Comparison of ENCODE assay signal across 18 cellular contexts in genomic region chr7:143492799-143493568, GRCh38. TPM values are rescaled to one million over a fixed set of nuclear protein-coding genes. Genes with fewer than 3 reads are reported as not detected.
DNase-seq lines count a peak whose midpoint lies in the region; ATAC-seq lines count a peak whose summit lies in the region.
"Had no signal": no experiment of that assay in that cellular context is flagged by ENCODE, and none has a peak within 500 bp of the region (broad histone marks: within the 10 kb centered on the region; RNA-seq: fewer than 3 reads in every experiment).

No MANE protein-coding gene starts in this region.

- H3K27me3 Mint-ChIP-seq in activated CD8-positive, alpha-beta memory T cell treated with anti-CD3 and anti-CD28 coated beads, Interleukin-2, amount 10 ng/mL, durations not matched to agents 7 days and 5 days = no peaks in the 10 kb centered on the region
- H3K27me3 Mint-ChIP-seq in dendritic cell treated with granulocyte-macrophage colony-stimulating factor and Interleukin-4, amounts not matched to agents 40 ng/mL and 50 ng/mL, for 4 days = no peaks in the 10 kb centered on the region
- H3K27me3 Mint-ChIP-seq: T-cell had no signal

- H3K4me3 Mint-ChIP-seq in activated CD8-positive, alpha-beta memory T cell treated with anti-CD3 and anti-CD28 coated beads, Interleukin-2, amount 10 ng/mL, durations not matched to agents 7 days and 5 days = no peak overlapping the region
- H3K4me3 Mint-ChIP-seq in dendritic cell treated with granulocyte-macrophage colony-stimulating factor and Interleukin-4, amounts not matched to agents 40 ng/mL and 50 ng/mL, for 4 days = no peak overlapping the region
- H3K4me3 Mint-ChIP-seq: nephron, T-cell had no signal

- WGBS in trophoblast cell (ENCODE audit: extremely low coverage, insufficient coverage, insufficient read length) = no CpG with 5 or more reads among the region's 6 CpGs

- no peak for ATAC-seq in activated CD8-positive, alpha-beta memory T cell treated with anti-CD3 and anti-CD28 coated beads, Interleukin-2, amount 10 ng/mL, durations not matched to agents 7 days and 5 days
- ATAC-seq: T-cell had no signal

- H3K18ac ChIP-seq in trophoblast cell (ENCODE audit: low read length) = peak overlapping the region; percentile 4

- peak overlapping the region; percentile 46 for H3K14ac ChIP-seq in trophoblast cell (ENCODE audit: low read length)

- H3K4me1 Mint-ChIP-seq in activated CD8-positive, alpha-beta memory T cell treated with anti-CD3 and anti-CD28 coated beads, Interleukin-2, amount 10 ng/mL, durations not matched to agents 7 days and 5 days = peaks cover 21% of the 10 kb centered on the region
- H3K4me1 Mint-ChIP-seq in dendritic cell treated with granulocyte-macrophage colony-stimulating factor and Interleukin-4, amounts not matched to agents 40 ng/mL and 50 ng/mL, for 4 days (ENCODE audit: low read depth) = peaks cover 60% of the 10 kb centered on the region
- H3K4me1 Mint-ChIP-seq: nephron had no signal

- H3K79me2 ChIP-seq in trophoblast cell (ENCODE audit: control insufficient read depth, insufficient read depth, low read length, poor library complexity) = no peaks in the 10 kb centered on the region

- no peak overlapping the region for H4K12ac ChIP-seq in trophoblast cell (ENCODE audit: low read depth, low read length)

- H4K91ac ChIP-seq in trophoblast cell (ENCODE audit: low read depth, low read length) = peak overlapping the region; percentile 81

- H3K9ac ChIP-seq in trophoblast cell (ENCODE audit: low read length) = no peak overlapping the region

- CTCF ChIA-PET in activated CD8-positive, alpha-beta memory T cell treated with anti-CD3 and anti-CD28 coated beads, Interleukin-2, amount 10 ng/mL, durations not matched to agents 7 days and 5 days (lab: Charles Lee) = no interaction called here

- H3K27me3 ChIP-seq in trophoblast cell (ENCODE audit: insufficient read depth, low read length) = no peaks in the 10 kb centered on the region
- H3K27me3 ChIP-seq: colonic mucosa, thyroid gland had no signal

- no peaks in the 10 kb centered on the region for H3K36me3 Mint-ChIP-seq in activated CD8-positive, alpha-beta memory T cell treated with anti-CD3 and anti-CD28 coated beads, Interleukin-2, amount 10 ng/mL, durations not matched to agents 7 days and 5 days
- no peaks in the 10 kb centered on the region for H3K36me3 Mint-ChIP-seq in dendritic cell treated with granulocyte-macrophage colony-stimulating factor and Interleukin-4, amounts not matched to agents 40 ng/mL and 50 ng/mL, for 4 days (ENCODE audit: low read depth)

- H3K9me3 ChIP-seq in trophoblast cell (ENCODE audit: insufficient read depth, low read depth, low read length) = no peaks in the 10 kb centered on the region
- H3K9me3 ChIP-seq: colonic mucosa, thyroid gland had no signal

- H3K27ac ChIP-seq in trophoblast cell (ENCODE audit: low read depth, low read length) = peak overlapping the region; percentile 95
- H3K27ac ChIP-seq: colonic mucosa, thyroid gland had no signal

- no peak overlapping the region for H3K4me2 ChIP-seq in trophoblast cell (ENCODE audit: low read length)

- H3K36me3 ChIP-seq in trophoblast cell (ENCODE audit: control insufficient read depth in 1 of 2, insufficient read depth in 2 of 2, low read length in 2 of 2) = no peaks in the 10 kb centered on the region
- H3K36me3 ChIP-seq: colonic mucosa, thyroid gland had no signal

- no peak overlapping the region for H2AFZ ChIP-seq in trophoblast cell (ENCODE audit: insufficient read depth, low read length, poor library complexity)

- intact Hi-C loops in dendritic cell treated with granulocyte-macrophage colony-stimulating factor and Interleukin-4, amounts not matched to agents 40 ng/mL and 50 ng/mL, for 4 days (cut with micrococcal nuclease) = no loop called here

- peak overlapping the region; percentile 74 for H2BK5ac ChIP-seq in trophoblast cell (ENCODE audit: low read depth, low read length, poor library complexity)

- peak overlapping the region; percentile 44 for H4K8ac ChIP-seq in trophoblast cell (ENCODE audit: low read depth, low read length)

- no peak overlapping the region for H3K23ac ChIP-seq in trophoblast cell (ENCODE audit: low read length)

- H2BK120ac ChIP-seq in trophoblast cell (ENCODE audit: insufficient read depth, low read length, poor library complexity) = peak overlapping the region; percentile 90

- no peak overlapping the region for H3K4ac ChIP-seq in trophoblast cell (ENCODE audit: low read depth, low read length)

- DNase-seq in activated CD8-positive, alpha-beta memory T cell treated with anti-CD3 and anti-CD28 coated beads, Interleukin-2, amount 10 ng/mL, durations not matched to agents 7 days and 5 days = no peak
- no peak for DNase-seq in activated CD8-positive, alpha-beta memory T cell treated with anti-CD3 and anti-CD28 coated beads, Interleukin-2, amount 50 U/mL, for 4 hours
- DNase-seq in M059J (ENCODE audit: low read depth) (peak; percentile 9), trophoblast cell (peak; percentile 59 to 76), amygdala (lab: John Stamatoyannopoulos, UW) (no peak), MV-4-11 (lab: John Stamatoyannopoulos, UW) (no peak)
- DNase-seq in activated CD4-positive, CD25-positive, alpha-beta regulatory T cell treated with anti-CD3 and anti-CD28 coated beads, Interleukin-2, amount 50 U/mL, for 72 hours = no peak
- DNase-seq: colonic mucosa, NCI-H2029, NCI-H69, T-cell, thyroid gland had no signal

- H3K4me1 ChIP-seq in trophoblast cell (ENCODE audit: control insufficient read depth in 1 of 2, insufficient read depth in 2 of 2, low read length in 2 of 2) = peaks cover 7 to 10% of the 10 kb centered on the region in 2 experiments
- H3K4me1 ChIP-seq: colonic mucosa, thyroid gland had no signal

- H3K79me1 ChIP-seq in trophoblast cell (ENCODE audit: low read length) = peaks cover 11% of the 10 kb centered on the region

- no peak overlapping the region for H2AK5ac ChIP-seq in trophoblast cell (ENCODE audit: low read length)

- no peak overlapping the region for H3K4me3 ChIP-seq in trophoblast cell (ENCODE audit: low read depth, low read length)
- H3K4me3 ChIP-seq: colonic mucosa, thyroid gland had no signal

- H3K9me3 Mint-ChIP-seq in activated CD8-positive, alpha-beta memory T cell treated with anti-CD3 and anti-CD28 coated beads, Interleukin-2, amount 10 ng/mL, durations not matched to agents 7 days and 5 days (ENCODE audit: low read depth) = no peaks in the 10 kb centered on the region
- peaks cover 8% of the 10 kb centered on the region for H3K9me3 Mint-ChIP-seq in dendritic cell treated with granulocyte-macrophage colony-stimulating factor and Interleukin-4, amounts not matched to agents 40 ng/mL and 50 ng/mL, for 4 days
- H3K9me3 Mint-ChIP-seq: nephron, T-cell had no signal

- peak overlapping the region; percentile 85 for H2BK12ac ChIP-seq in trophoblast cell (ENCODE audit: low read length)

- H3K27ac Mint-ChIP-seq in activated CD8-positive, alpha-beta memory T cell treated with anti-CD3 and anti-CD28 coated beads, Interleukin-2, amount 10 ng/mL, durations not matched to agents 7 days and 5 days = peak overlapping the region; percentile 63
- peak overlapping the region; percentile 41 for H3K27ac Mint-ChIP-seq in dendritic cell treated with granulocyte-macrophage colony-stimulating factor and Interleukin-4, amounts not matched to agents 40 ng/mL and 50 ng/mL, for 4 days
- H3K27ac Mint-ChIP-seq: nephron had no signal

RNA-seq across cellular contexts. Expression of gene TAS2R41, which starts 15.3 kb away (rescaled TPM):
- total RNA-seq in activated CD8-positive, alpha-beta memory T cell treated with anti-CD3 and anti-CD28 coated beads, Interleukin-2, amount 10 ng/mL, durations not matched to agents 7 days and 5 days = not detected
- total RNA-seq in M059J (2014; rRNA removed; shearing (Covaris generic)) = not detected in 2 replicates
- polyA plus RNA-seq in trophoblast cell (2013) = not detected in 2 replicates
- total RNA-seq: colonic mucosa, fibroblast of lung, lung microvascular endothelial cell, RPMI7951, thyroid gland had no signal
- polyA plus RNA-seq: adipose tissue, fibroblast of lung had no signal

RNA-seq across cellular contexts. Expression of gene TAS2R60, which starts 49.7 kb away (rescaled TPM):
- not detected for total RNA-seq in activated CD8-positive, alpha-beta memory T cell treated with anti-CD3 and anti-CD28 coated beads, Interleukin-2, amount 10 ng/mL, durations not matched to agents 7 days and 5 days
- not detected in 2 replicates for total RNA-seq in M059J (2014; rRNA removed; shearing (Covaris generic))
- polyA plus RNA-seq in trophoblast cell (2013) = not detected in 2 replicates
- total RNA-seq: colonic mucosa, fibroblast of lung, lung microvascular endothelial cell, RPMI7951, thyroid gland had no signal
- polyA plus RNA-seq: adipose tissue, fibroblast of lung had no signal

Comparison
In these comparisons a context has a peak if more than half of its experiments do, and no peak if none do; other contexts are left out.
1. DNase-seq: peak in M059J (single experiment) and trophoblast cell (2 of 2); none in activated CD8-positive, alpha-beta memory T cell treated with anti-CD3 and anti-CD28 coated beads, Interleukin-2, amount 10 ng/mL, durations not matched to agents 7 days and 5 days (single experiment), activated CD8-positive, alpha-beta memory T cell treated with anti-CD3 and anti-CD28 coated beads, Interleukin-2, amount 50 U/mL, for 4 hours (single experiment), amygdala (0 of 56), MV-4-11 (single experiment) and activated CD4-positive, CD25-positive, alpha-beta regulatory T cell treated with anti-CD3 and anti-CD28 coated beads, Interleukin-2, amount 50 U/mL, for 72 hours (single experiment).